8 cellular contexts compared by ENCODE assay signal in genomic region chr15:52179278-52180195, GRCh38. TPM values are rescaled to one million over a fixed set of nuclear protein-coding genes. Genes with fewer than 3 reads are reported as not detected.
DNase-seq lines count a peak whose midpoint lies in the region; FAIRE-seq and TF ChIP-seq lines count a peak whose summit lies in the region.

No MANE protein-coding gene starts in this region.

- H3K9ac ChIP-seq in Loucy (ENCODE audit: low read depth, low read length, poor library complexity, severe bottlenecking) = peak overlapping the region; percentile 81

- FAIRE-seq in H54 (lab: Jason Lieb, UNC) (no peak), frontal cortex (lab: Jason Lieb, UNC) (no peak)

- CTCF ChIA-PET in activated naive CD4-positive, alpha-beta T cell treated with anti-CD3 and anti-CD28 coated beads for 36 hours (lab: Charles Lee) = interaction anchor here (0.6 to 1.9 kb wide), 13 partner anchors 8 to 77 kb away, joined by 3 to 18 read pairs (median 3); no protein-coding TSS in a partner anchor

- peaks cover 10% of the 10 kb centered on the region for H4K20me1 ChIP-seq in Loucy (ENCODE audit: insufficient read depth, low read length, poor library complexity, severe bottlenecking)

- H3K27ac Mint-ChIP-seq in activated naive CD4-positive, alpha-beta T cell treated with anti-CD3 and anti-CD28 coated beads for 36 hours = peak overlapping the region; percentile 92

- H3K9me2 ChIP-seq in Loucy (replicated peaks; ENCODE audit: low read depth, low read length) = no peaks in the 10 kb centered on the region

- H2AFZ ChIP-seq in Loucy (ENCODE audit: low read length) = peak overlapping the region; percentile 95

- no peaks in the 10 kb centered on the region for H3F3A ChIP-seq in Loucy (ENCODE audit: low read depth)

- peaks cover 25% of the 10 kb centered on the region for H3K79me2 ChIP-seq in Loucy (ENCODE audit: insufficient read depth, low read length)

- peak overlapping the region; percentile 87 for H3K4me3 Mint-ChIP-seq in activated naive CD4-positive, alpha-beta T cell treated with anti-CD3 and anti-CD28 coated beads for 36 hours

- no peaks in the 10 kb centered on the region for H3K27me3 Mint-ChIP-seq in activated naive CD4-positive, alpha-beta T cell treated with anti-CD3 and anti-CD28 coated beads for 36 hours (ENCODE audit: low read depth)

- H3K9me3 Mint-ChIP-seq in activated naive CD4-positive, alpha-beta T cell treated with anti-CD3 and anti-CD28 coated beads for 36 hours = no peaks in the 10 kb centered on the region

- H3K9me3 ChIP-seq in Loucy (ENCODE audit: insufficient read depth, low read depth, low read length) = no peaks in the 10 kb centered on the region

- peak overlapping the region; percentile 96 for H3K4me2 ChIP-seq in Loucy (ENCODE audit: low read depth, low read length, poor library complexity, severe bottlenecking)

- H3K36me3 ChIP-seq in Loucy (ENCODE audit: insufficient read depth, low read length) = no peaks in the 10 kb centered on the region

- intact Hi-C loops in activated naive CD4-positive, alpha-beta T cell treated with anti-CD3 and anti-CD28 coated beads for 36 hours (cut with micrococcal nuclease) = loop anchor here (1.0 to 5.0 kb wide), 8 partner anchors 8 to 498 kb away; partner anchors contain the start of genes ATOSA, LEO1 and LYSMD2

- no peaks in the 10 kb centered on the region for H3K27me3 ChIP-seq in Loucy (ENCODE audit: insufficient read depth, low read length, poor library complexity, severe bottlenecking)

- peaks cover 33% of the 10 kb centered on the region for H3K4me1 ChIP-seq in Loucy (ENCODE audit: insufficient read depth, low read length, poor library complexity, severe bottlenecking)

- H3K4me1 Mint-ChIP-seq in activated naive CD4-positive, alpha-beta T cell treated with anti-CD3 and anti-CD28 coated beads for 36 hours (ENCODE audit: low read depth) = peaks cover 19% of the 10 kb centered on the region

- no peaks in the 10 kb centered on the region for H3K36me3 Mint-ChIP-seq in activated naive CD4-positive, alpha-beta T cell treated with anti-CD3 and anti-CD28 coated beads for 36 hours (ENCODE audit: low read depth)

- peak; percentile 72 for DNase-seq in GDM1 (lab: John Stamatoyannopoulos, UW)
- peak; percentile 74 for DNase-seq in H54 (ENCODE audit: insufficient read length, low spot score)
- DNase-seq in SHP77 (lab: John Stamatoyannopoulos, UW) = peak; percentile 74 to 84
- peak; percentile 91 for DNase-seq in activated naive CD4-positive, alpha-beta T cell treated with anti-CD3 and anti-CD28 coated beads for 36 hours
- DNase-seq in frontal cortex (ENCODE audit: low spot score in 2 of 2) = peak; percentile 88 to 92
- peak; percentile 18 for DNase-seq in non-pigmented ciliary epithelial cell (ENCODE audit: low read depth)
- peak; percentile 74 for DNase-seq in superior temporal gyrus (ENCODE audit: extremely low spot score)

- peak; percentile 87 for TF ChIP-seq POLR2A in H54 (IDR thresholded peaks at IDR 0.05; ENCODE audit: low read depth, low read length)

- no peak for TF ChIP-seq CTCF in Loucy (conservative IDR thresholded peaks at IDR 0.05; ENCODE audit: low read length)

- peak overlapping the region; percentile 93 for H3K4me3 ChIP-seq in Loucy (ENCODE audit: low read length, poor library complexity, severe bottlenecking)

RNA-seq across cellular contexts. Expression of gene GNB5, which starts 11.7 kb away (rescaled TPM):
- total RNA-seq in activated naive CD4-positive, alpha-beta T cell treated with anti-CD3 and anti-CD28 coated beads for 36 hours = 10 to 100 TPM; 23.2 to 23.6 TPM
- total RNA-seq in frontal cortex = 34.2 TPM

Comparison
In these comparisons a context has a peak if more than half of its experiments do, and no peak if none do; other contexts are left out.
1. Peak in every context shown above with its lines: DNase-seq and H3K4me3 ChIP-seq.
2. DNase-seq: peak in every context shown above with its lines; median percentile 91 in activated naive CD4-positive, alpha-beta T cell treated with anti-CD3 and anti-CD28 coated beads for 36 hours; 90 in frontal cortex; 79 in SHP77; 74 in H54; 74 in superior temporal gyrus; 72 in GDM1; 18 in non-pigmented ciliary epithelial cell.